ENCODE assay signal across 8 cellular contexts in the genomic region with DNA sequence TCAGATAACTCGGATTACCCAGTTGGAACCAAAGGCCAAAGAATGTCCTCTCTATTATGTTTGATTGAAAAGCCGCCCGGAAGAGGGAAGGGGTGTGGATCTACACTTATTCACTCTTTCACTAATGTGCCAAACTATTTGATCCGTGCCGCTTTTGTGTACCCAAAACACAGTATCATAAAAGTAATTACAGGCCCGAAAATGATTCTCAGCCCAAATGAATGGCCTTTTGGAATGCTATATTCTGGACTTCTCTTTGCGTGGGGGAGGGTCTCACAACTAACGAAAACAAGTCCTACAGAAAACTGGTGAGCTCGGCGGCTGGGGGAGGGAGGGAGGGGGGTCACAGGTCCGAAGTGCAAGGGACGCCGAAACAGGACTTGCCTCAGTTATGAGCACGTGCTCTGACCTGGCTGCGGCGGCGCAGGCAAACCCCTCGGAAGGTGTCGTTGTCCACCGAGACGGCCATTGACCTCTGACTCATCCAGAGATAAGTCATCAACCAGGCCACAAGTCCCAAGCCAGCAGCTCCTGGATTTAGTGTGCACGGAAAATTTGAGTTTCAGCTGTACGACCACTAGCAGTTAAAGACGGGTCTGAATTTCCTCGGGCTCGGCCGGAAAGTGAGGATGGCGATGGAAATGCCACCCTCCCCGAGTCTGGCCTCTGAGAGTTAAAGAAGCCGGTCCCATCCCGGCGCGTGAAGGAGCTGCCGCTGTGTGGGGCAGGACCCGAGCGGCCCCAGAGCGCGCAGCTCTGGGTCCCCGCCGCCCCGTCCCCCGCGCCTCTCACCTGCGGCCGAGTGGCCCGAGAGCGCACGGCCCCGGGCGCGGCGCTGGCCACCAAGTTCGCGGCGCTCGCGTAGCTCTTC. TPM values are rescaled to one million over a fixed set of nuclear protein-coding genes. Genes with fewer than 3 reads are reported as not detected.
DNase-seq lines count a peak whose midpoint lies in the region; ATAC-seq and TF ChIP-seq lines count a peak whose summit lies in the region.

No MANE protein-coding gene starts in this region.

- H3K36me3 ChIP-seq in neuronal stem cell (replicated peaks in 1 of 2; ENCODE audit: control insufficient read depth in 2 of 2, insufficient read depth in 2 of 2, low read length in 2 of 2) = peaks cover 0 to 7% of the 10 kb centered on the region in 2 donors

- peak overlapping the region; percentile 98 for H2AFZ ChIP-seq in neuronal stem cell (ENCODE audit: low read length)

- peaks cover 42% of the 10 kb centered on the region for H3K27me3 Mint-ChIP-seq in activated naive CD8-positive, alpha-beta T cell
- peaks cover 4% of the 10 kb centered on the region for H3K27me3 Mint-ChIP-seq in glutamatergic neuron (ENCODE audit: unreplicated experiment)

- peaks cover 2 to 8% of the 10 kb centered on the region in 2 donors for H3K4me1 ChIP-seq in neuronal stem cell (ENCODE audit: control insufficient read depth in 2 of 2, insufficient read depth in 1 of 2, low read depth in 1 of 2, low read length in 2 of 2)

- H3K9me3 Mint-ChIP-seq in activated naive CD8-positive, alpha-beta T cell (ENCODE audit: low read depth) = peaks cover 5% of the 10 kb centered on the region
- H3K9me3 Mint-ChIP-seq in glutamatergic neuron (ENCODE audit: unreplicated experiment) = no peaks in the 10 kb centered on the region

- no peak for TF ChIP-seq CTCF in glutamatergic neuron (IDR thresholded peaks at IDR 0.05; ENCODE audit: partially characterized antibody, unreplicated experiment)

- peaks cover 2% of the 10 kb centered on the region for H3K79me1 ChIP-seq in neuronal stem cell (ENCODE audit: low read depth, low read length)

- no peak overlapping the region for H3K27ac Mint-ChIP-seq in activated naive CD8-positive, alpha-beta T cell
- no peak overlapping the region for H3K27ac Mint-ChIP-seq in glutamatergic neuron (ENCODE audit: unreplicated experiment)

- H3K18ac ChIP-seq in neuronal stem cell (ENCODE audit: low read length) = peak overlapping the region; percentile 99

- peak overlapping the region; percentile 90 for H2AK5ac ChIP-seq in neuronal stem cell (ENCODE audit: low read depth, low read length)

- H3K4me3 Mint-ChIP-seq in activated naive CD8-positive, alpha-beta T cell = peak overlapping the region; percentile 58
- peak overlapping the region; percentile 90 for H3K4me3 Mint-ChIP-seq in glutamatergic neuron (ENCODE audit: unreplicated experiment)

- peak overlapping the region; percentile 89 for H2BK15ac ChIP-seq in neuronal stem cell (ENCODE audit: low read length)

- H3K4me2 ChIP-seq in neuronal stem cell (ENCODE audit: insufficient read depth, low read length, poor library complexity, severe bottlenecking) = peak overlapping the region; percentile 89

- peak overlapping the region; percentile 89 for H3K4ac ChIP-seq in neuronal stem cell (ENCODE audit: low read length)

- H3K14ac ChIP-seq in neuronal stem cell (ENCODE audit: low read length) = no peak overlapping the region

- no CpG with 5 or more reads among the region's 57 CpGs for WGBS in neuronal stem cell (ENCODE audit: extremely low coverage in 2 of 2, insufficient read length in 2 of 2, insufficient replicate concordance in 1 of 2), 2 donors

- H3K23ac ChIP-seq in neuronal stem cell (ENCODE audit: low read depth, low read length, poor library complexity) = peak overlapping the region; percentile 98

- no peaks in the 10 kb centered on the region for H3K9me3 ChIP-seq in neuronal stem cell (replicated peaks in 1 of 2; ENCODE audit: control insufficient read depth in 2 of 2, insufficient read depth in 1 of 2, low read depth in 1 of 2, low read length in 2 of 2)

- H4K91ac ChIP-seq in neuronal stem cell (ENCODE audit: low read depth, low read length, poor library complexity) = no peak overlapping the region

- peak overlapping the region; percentile 90 for H2BK12ac ChIP-seq in neuronal stem cell (ENCODE audit: low read length)

- H2BK5ac ChIP-seq in neuronal stem cell (ENCODE audit: low read length) = peak overlapping the region; percentile 99

- H3K27me3 ChIP-seq in neuronal stem cell (ENCODE audit: control insufficient read depth in 3 of 3, insufficient read depth in 3 of 3, low read depth in 1 of 3, low read length in 3 of 3) = no peaks in the 10 kb centered on the region

- DNase-seq in Ammon's horn (ENCODE audit: low spot score) (peak; percentile 48), glutamatergic neuron (peak; percentile 32), neuronal stem cell (ENCODE audit: low spot score) (peak; percentile 77), NCI-H1436 (lab: John Stamatoyannopoulos, UW) (no peak), OCI-M2 (lab: John Stamatoyannopoulos, UW; ENCODE audit: unreplicated experiment) (no peak)

- H3K4me3 ChIP-seq in neuronal stem cell (ENCODE audit: low read length in 2 of 2) = peak overlapping the region; percentile 84

- peak overlapping the region; percentile 84 for H3K9ac ChIP-seq in neuronal stem cell (ENCODE audit: low read depth, low read length, poor library complexity)

- H4K8ac ChIP-seq in neuronal stem cell (ENCODE audit: low read depth, low read length) = peak overlapping the region; percentile 56

- ATAC-seq in HG02642 (IDR thresholded peaks at IDR 0.05; ENCODE audit: poor library complexity, unreplicated experiment) (peak; percentile 50), HG03442 (IDR thresholded peaks at IDR 0.05; ENCODE audit: unreplicated experiment) (no peak)

- no peaks in the 10 kb centered on the region for H3K36me3 Mint-ChIP-seq in activated naive CD8-positive, alpha-beta T cell
- no peaks in the 10 kb centered on the region for H3K36me3 Mint-ChIP-seq in glutamatergic neuron (ENCODE audit: unreplicated experiment)

- peaks cover 13% of the 10 kb centered on the region for H3K4me1 Mint-ChIP-seq in activated naive CD8-positive, alpha-beta T cell (ENCODE audit: low read depth)
- H3K4me1 Mint-ChIP-seq in glutamatergic neuron (ENCODE audit: low read depth, unreplicated experiment) = no peaks in the 10 kb centered on the region

- H2BK120ac ChIP-seq in neuronal stem cell (ENCODE audit: low read depth, low read length) = peak overlapping the region; percentile 99

- peak overlapping the region; percentile 88 for H3K27ac ChIP-seq in neuronal stem cell (replicated peaks; ENCODE audit: low read length)

RNA-seq across cellular contexts. Expression of gene SH3D19, which starts 0.7 kb away (rescaled TPM):
- total RNA-seq in glutamatergic neuron (ENCODE audit: unreplicated experiment) = 4.9 TPM
- 10.7 TPM for polyA plus RNA-seq in neuronal stem cell (2013, experiment 1 of 2)
- 11.0 TPM for polyA plus RNA-seq in neuronal stem cell (2013, experiment 2 of 2)

RNA-seq across cellular contexts. Expression of gene PRSS48, which starts 47.7 kb away (rescaled TPM):
- total RNA-seq in glutamatergic neuron (ENCODE audit: unreplicated experiment) = not detected
- not detected for polyA plus RNA-seq in neuronal stem cell (2013, experiment 1 of 2)
- not detected for polyA plus RNA-seq in neuronal stem cell (2013, experiment 2 of 2)

Comparison
In these comparisons a context has a peak if more than half of its experiments do, and no peak if none do; other contexts are left out.
1. DNase-seq: peak in Ammon's horn (single experiment), glutamatergic neuron (single experiment) and neuronal stem cell (single experiment); none in NCI-H1436 (single experiment) and OCI-M2 (single experiment).